Comparison of ENCODE assay signal across 10 cellular contexts in genomic region chr19:6274756-6275155, GRCh38. TPM values are rescaled to one million over a fixed set of nuclear protein-coding genes. Genes with fewer than 3 reads are reported as not detected.
DNase-seq lines count a peak whose midpoint lies in the region; ATAC-seq and TF ChIP-seq lines count a peak whose summit lies in the region.
"Had no signal": no experiment of that assay in that cellular context is flagged by ENCODE, and none has a peak within 500 bp of the region (broad histone marks: within the 10 kb centered on the region; RNA-seq: fewer than 3 reads in every experiment).

No MANE protein-coding gene starts in this region.

- no peak overlapping the region for H3K27ac Mint-ChIP-seq in type B pancreatic cell

- H3F3A ChIP-seq in SK-N-SH (replicated peaks; ENCODE audit: insufficient read depth), result peaks cover 14% of the 10 kb centered on the region

- POLR2A ChIA-PET in SK-N-SH (lab: Yijun Ruan, JAX), result interaction anchor here (0.6 kb wide), 1 partner anchor 812 kb away, joined by 3 read pairs; no protein-coding TSS in a partner anchor

- H3K9me3 Mint-ChIP-seq in type B pancreatic cell, result no peaks in the 10 kb centered on the region

- H3K4me2 ChIP-seq in SK-N-SH, result peak overlapping the region; percentile 82

- H3K27me3 Mint-ChIP-seq in type B pancreatic cell, result no peaks in the 10 kb centered on the region

- TF ChIP-seq CTCF in SK-N-SH (IDR thresholded peaks at IDR 0.05), result no peak
- no peak for TF ChIP-seq CTCF in type B pancreatic cell (conservative IDR thresholded peaks at IDR 0.05)

- whole genome bisulfite sequencing in SK-N-SH (ENCODE audit: low lambda C conversion rate), result 83% methylated on average over 10 of the region's 15 CpGs
- 66 to 77% methylated on average over 15 of the region's 15 CpGs for WGBS in esophagus, 2 donors

- peaks cover 72% of the 10 kb centered on the region for H3K4me1 Mint-ChIP-seq in type B pancreatic cell (ENCODE audit: unreplicated experiment)

- H3K36me3 ChIP-seq in SK-N-SH (replicated peaks in 1 of 2; ENCODE audit: control insufficient read depth in 1 of 2, insufficient read depth in 2 of 2, low read length in 1 of 2), result peaks cover 5 to 10% of the 10 kb centered on the region in 2 experiments
- peaks cover 3 to 12% of the 10 kb centered on the region in 2 donors for H3K36me3 ChIP-seq in esophagus (ENCODE audit: control insufficient read depth in 2 of 2, insufficient read depth in 2 of 2, low read length in 1 of 2)
- peaks cover 7 to 8% of the 10 kb centered on the region in 2 donors for H3K36me3 ChIP-seq in muscle layer of duodenum (ENCODE audit: control insufficient read depth in 1 of 2, insufficient read depth in 2 of 2, low read length in 2 of 2)

- H3K9me2 ChIP-seq in SK-N-SH, result no peaks in the 10 kb centered on the region

- H3K4me3 Mint-ChIP-seq in type B pancreatic cell, result peak overlapping the region; percentile 61

- H3K36me3 Mint-ChIP-seq in type B pancreatic cell, result peaks cover 7% of the 10 kb centered on the region

- H3K27ac ChIP-seq in SK-N-SH (ENCODE audit: low read depth in 2 of 2, low read length in 1 of 2), result peak overlapping the region; percentile 82 to 99
- peak overlapping the region; percentile 69 to 94 for H3K27ac ChIP-seq in esophagus (ENCODE audit: low read depth in 2 of 2, low read length in 1 of 2)
- H3K27ac ChIP-seq in muscle layer of duodenum (ENCODE audit: low read length), result peak overlapping the region; percentile 90

- H3K9ac ChIP-seq in SK-N-SH, result peak overlapping the region; percentile 49; the same call in 1 of the 2 replicates

- H3K27me3 ChIP-seq in SK-N-SH (ENCODE audit: insufficient read depth), result no peaks in the 10 kb centered on the region
- H3K27me3 ChIP-seq in esophagus (ENCODE audit: control insufficient read depth in 1 of 2, insufficient read depth in 2 of 2, low read length in 2 of 2), result no peaks in the 10 kb centered on the region
- H3K27me3 ChIP-seq in muscle layer of duodenum (ENCODE audit: low read depth, low read length), result no peaks in the 10 kb centered on the region

- H3K79me2 ChIP-seq in SK-N-SH (ENCODE audit: insufficient read depth), result peaks cover 91% of the 10 kb centered on the region

- ATAC-seq in GM21381 (IDR thresholded peaks at IDR 0.05; ENCODE audit: unreplicated experiment), result no peak

- CTCF ChIA-PET in SK-N-SH (lab: Yijun Ruan, JAX), result interaction anchor here (0.7 to 3.8 kb wide), 3 partner anchors 14 to 89 kb away, joined by 3 to 24 read pairs (median 16); no protein-coding TSS in a partner anchor

- no peak overlapping the region for H2AFZ ChIP-seq in SK-N-SH (ENCODE audit: low read depth)

- no peaks in the 10 kb centered on the region for H3K9me3 ChIP-seq in SK-N-SH
- no peaks in the 10 kb centered on the region for H3K9me3 ChIP-seq in esophagus (ENCODE audit: control insufficient read depth in 2 of 2, insufficient read depth in 1 of 2, low read depth in 1 of 2, low read length in 1 of 2)
- no peaks in the 10 kb centered on the region for H3K9me3 ChIP-seq in muscle layer of duodenum (ENCODE audit: control insufficient read depth in 1 of 2, low read length in 2 of 2)

- H3K4me1 ChIP-seq in SK-N-SH (ENCODE audit: control insufficient read depth in 1 of 2, insufficient read depth in 2 of 2, low read depth in 1 of 2, low read length in 1 of 2) (peaks cover 44 to 91% of the 10 kb centered on the region in 2 experiments), esophagus (ENCODE audit: control insufficient read depth in 2 of 2, insufficient read depth in 2 of 2, low read length in 1 of 2) (peaks cover 32 to 51% of the 10 kb centered on the region in 2 donors), muscle layer of duodenum (ENCODE audit: control insufficient read depth in 1 of 2, insufficient read depth in 2 of 2, low read length in 2 of 2) (peaks cover 57 to 86% of the 10 kb centered on the region in 2 donors)

- no peak for TF ChIP-seq EP300 in SK-N-SH (IDR thresholded peaks at IDR 0.05; ENCODE audit: borderline replicate concordance in 1 of 2, low read depth in 1 of 2, low read length in 1 of 2)

- DNase-seq in SK-N-SH (peak; percentile 60), type B pancreatic cell (ENCODE audit: extremely low spot score, unreplicated experiment) (no peak), retina (no peak), NCI-H510A treated with DMSO at 0.1 percent for 48 hours (lab: John Stamatoyannopoulos, UW) (no peak), OCI-M1 (lab: John Stamatoyannopoulos, UW) (no peak)
- DNase-seq: activated CD4-positive, alpha-beta T cell treated with anti-CD3 and anti-CD28 coated beads, Interleukin-2, amount 50 U/mL, for 48 hours had no signal

- TF ChIP-seq RAD21 in SK-N-SH (IDR thresholded peaks at IDR 0.05; ENCODE audit: low read length), result no peak

- H3K4me3 ChIP-seq in SK-N-SH (ENCODE audit: low read depth in 2 of 2, low read length in 1 of 2) (no peak overlapping the region), esophagus (ENCODE audit: low read depth in 1 of 2, low read length in 2 of 2) (no peak overlapping the region), muscle layer of duodenum (ENCODE audit: low read depth in 1 of 2, low read length in 2 of 2) (peak overlapping the region; percentile 16 to 48)

- peaks cover 91% of the 10 kb centered on the region for H4K20me1 ChIP-seq in SK-N-SH (ENCODE audit: insufficient read depth)

TF ChIP-seq in SK-N-SH, 30 proteins besides CTCF, POLR2A, EP300 and RAD21:
- no peak for TF ChIP-seq TEAD4 (IDR thresholded peaks at IDR 0.05; ENCODE audit: borderline replicate concordance, insufficient read depth)
- no peak for TF ChIP-seq REST (IDR thresholded peaks at IDR 0.05; ENCODE audit: low read depth, low read length)
- TF ChIP-seq RFX5 (IDR thresholded peaks at IDR 0.05; ENCODE audit: low read length), result no peak
- TF ChIP-seq RXRA (IDR thresholded peaks at IDR 0.05; ENCODE audit: borderline replicate concordance, low read depth), result no peak
- TF ChIP-seq FOXM1 (IDR thresholded peaks at IDR 0.05; ENCODE audit: low read depth), result no peak
- TF ChIP-seq TAF1 (IDR thresholded peaks at IDR 0.05; ENCODE audit: borderline replicate concordance, low read depth, low read length), result no peak
- TF ChIP-seq YY1 (IDR thresholded peaks at IDR 0.05; ENCODE audit: low read depth), result no peak
- no peak for TF ChIP-seq TCF12 (IDR thresholded peaks at IDR 0.05)
- TF ChIP-seq USF2 (IDR thresholded peaks at IDR 0.05; ENCODE audit: borderline replicate concordance, low read depth, low read length), result no peak
- no peak for TF ChIP-seq ELF1 (IDR thresholded peaks at IDR 0.05)
- no peak for TF ChIP-seq SMC3 (IDR thresholded peaks at IDR 0.05; ENCODE audit: low read depth, low read length)
- TF ChIP-seq FOSL2 (IDR thresholded peaks at IDR 0.05; ENCODE audit: borderline replicate concordance, low read depth), result no peak
- TF ChIP-seq JUND (IDR thresholded peaks at IDR 0.05), result no peak
- TF ChIP-seq IRF3 (IDR thresholded peaks at IDR 0.05; ENCODE audit: low read depth, low read length), result no peak

RNA-seq across cellular contexts. Expression of gene MLLT1, which starts 5.0 kb away (rescaled TPM):
- polyA plus RNA-seq in SK-N-SH (2012; rRNA removed) (12.7 and 19.0 TPM in 2 replicates), esophagus (10 to 100 TPM; 15.5 to 16.3 TPM)
- 7.9 and 13.5 TPM in 2 replicates for polyA plus RNA-seq in SK-N-SH (2012; cell fraction: cytosol; rRNA removed)
- polyA plus RNA-seq in SK-N-SH (2012; cell fraction: nucleus; rRNA removed), result 31.0 and 38.9 TPM in 2 replicates
- total RNA-seq in type B pancreatic cell (ENCODE audit: low replicate concordance), result 51.3 and 106 TPM in 2 replicates

RNA-seq across cellular contexts. Expression of gene ACER1, which starts 58.7 kb away (rescaled TPM):
- polyA plus RNA-seq in SK-N-SH (2012; rRNA removed) (not detected in 2 replicates), esophagus (1 to 10 TPM; 6.2 to 7.4 TPM)
- polyA plus RNA-seq in SK-N-SH (2012; cell fraction: cytosol; rRNA removed), result not detected in 2 replicates
- polyA plus RNA-seq in SK-N-SH (2012; cell fraction: nucleus; rRNA removed), result 0.12 TPM in 1 of 2 replicates, not detected in the other
- not detected in 2 replicates for total RNA-seq in type B pancreatic cell (ENCODE audit: low replicate concordance)
- total RNA-seq: OCI-LY7 had no signal

Comparison
In these comparisons a context has a peak if more than half of its experiments do, and no peak if none do; other contexts are left out.
1. H3K4me3 ChIP-seq: peak in muscle layer of duodenum (2 of 2); none in SK-N-SH (0 of 2) and esophagus (0 of 2).
2. Peak in every context shown above with its lines, with median percentiles within 50 percentile points of each other: H3K27ac ChIP-seq.